ENCODE assay signal across 1 cellular context in genomic region chr17:1710807-1711553, GRCh38.
TF ChIP-seq lines count a peak whose summit lies in the region.

No MANE protein-coding gene starts in this region.

TF ChIP-seq in IMR-90, 13 proteins besides CTCF, POLR2A, EP300 and RAD21 (continued from another document):
- TF ChIP-seq USF2 (IDR thresholded peaks at IDR 0.05; ENCODE audit: low read depth, low read length) (no peak), RFX5 (IDR thresholded peaks at IDR 0.05; ENCODE audit: low read depth, low read length) (no peak)
TF ChIP-seq in IMR-90: peak in this region for 0.
